8 cellular contexts compared by ENCODE assay signal in the genomic region with DNA sequence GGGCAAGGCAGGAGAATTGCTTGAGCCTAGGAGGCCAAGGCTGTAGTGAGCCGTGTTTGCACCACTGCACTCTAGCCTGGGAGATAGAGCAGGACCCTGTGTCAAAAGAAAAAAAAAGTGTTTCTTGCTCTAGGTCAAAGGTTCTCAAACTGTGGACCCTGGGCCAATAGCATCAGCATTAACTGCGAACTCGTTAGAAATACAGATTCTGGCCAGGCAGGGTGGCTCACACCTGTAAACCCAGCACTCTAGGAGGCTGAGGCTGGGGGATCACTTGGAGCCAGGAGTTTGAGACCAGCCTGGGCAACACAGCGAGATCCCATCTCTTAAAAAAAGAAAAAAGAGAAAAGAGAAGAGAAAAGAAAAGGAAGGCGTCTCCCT. TPM values are rescaled to one million over a fixed set of nuclear protein-coding genes. Genes with fewer than 3 reads are reported as not detected.
DNase-seq lines count a peak whose midpoint lies in the region; ATAC-seq and TF ChIP-seq lines count a peak whose summit lies in the region.

No MANE protein-coding gene starts in this region.

- H3K9me3 ChIP-seq in esophagus muscularis mucosa (no peaks in the 10 kb centered on the region), trophoblast cell (ENCODE audit: insufficient read depth, low read depth, low read length) (no peaks in the 10 kb centered on the region)

- H3K9me3 Mint-ChIP-seq in Calu3 (ENCODE audit: low read depth, unreplicated experiment): no peaks in the 10 kb centered on the region

- TF ChIP-seq CTCF in Calu3 (IDR thresholded peaks at IDR 0.05; ENCODE audit: unreplicated experiment) (no peak), RWPE1 (conservative IDR thresholded peaks at IDR 0.05; ENCODE audit: low read depth) (no peak), esophagus muscularis mucosa (IDR thresholded peaks at IDR 0.05) (no peak)

- no peak overlapping the region for H3K14ac ChIP-seq in trophoblast cell (ENCODE audit: low read length)

- H3K9ac ChIP-seq in trophoblast cell (ENCODE audit: low read length): no peak overlapping the region

- H3K27me3 Mint-ChIP-seq in Calu3 (ENCODE audit: unreplicated experiment): no peaks in the 10 kb centered on the region

- peaks cover 20% of the 10 kb centered on the region for H3K36me3 Mint-ChIP-seq in Calu3 (ENCODE audit: insufficient read depth, unreplicated experiment)

- H3K4me2 ChIP-seq in trophoblast cell (ENCODE audit: low read length): peak overlapping the region; percentile 83

- H3K79me2 ChIP-seq in trophoblast cell (ENCODE audit: control insufficient read depth, insufficient read depth, low read length, poor library complexity): no peaks in the 10 kb centered on the region

- peaks cover 3% of the 10 kb centered on the region for H3K79me1 ChIP-seq in trophoblast cell (ENCODE audit: low read length)

- no peak overlapping the region for H2AK5ac ChIP-seq in trophoblast cell (ENCODE audit: low read length)

- no peak overlapping the region for H4K8ac ChIP-seq in trophoblast cell (ENCODE audit: low read depth, low read length)

- H3K4me3 ChIP-seq in esophagus muscularis mucosa (peak overlapping the region; percentile 66 to 94 (median 78)), trophoblast cell (ENCODE audit: low read depth, low read length) (no peak overlapping the region)

- no peak overlapping the region for H4K91ac ChIP-seq in trophoblast cell (ENCODE audit: low read depth, low read length)

- CTCF ChIA-PET in Calu3 (lab: Charles Lee) (interaction anchor here (0.5 kb wide), 1 partner anchor 16 kb away, joined by 6 read pairs; no protein-coding TSS in a partner anchor), RWPE1 (lab: Yijun Ruan, JAX) (no interaction called here)

- ATAC-seq in HG02884 (IDR thresholded peaks at IDR 0.05; ENCODE audit: unreplicated experiment) (no peak), HG02938 (IDR thresholded peaks at IDR 0.05; ENCODE audit: unreplicated experiment) (no peak)

- peak overlapping the region; percentile 66 for H3K27ac Mint-ChIP-seq in Calu3 (ENCODE audit: unreplicated experiment)

- no peak overlapping the region for H4K12ac ChIP-seq in trophoblast cell (ENCODE audit: low read depth, low read length)

- POLR2A ChIA-PET in RWPE1 (lab: Yijun Ruan, JAX; ENCODE audit: low non-redundant PET): no interaction called here

- H3K27ac ChIP-seq in RWPE1 (peak overlapping the region; percentile 87), esophagus muscularis mucosa (replicated peaks in 1 of 4) (peak overlapping the region; percentile 73 to 83 (median 78)), trophoblast cell (ENCODE audit: low read depth, low read length) (no peak overlapping the region)

- H3K23ac ChIP-seq in trophoblast cell (ENCODE audit: low read length): no peak overlapping the region

- H2BK120ac ChIP-seq in trophoblast cell (ENCODE audit: insufficient read depth, low read length, poor library complexity): no peak overlapping the region

- H3K27me3 ChIP-seq in esophagus muscularis mucosa: no peaks in the 10 kb centered on the region
- H3K27me3 ChIP-seq in trophoblast cell (ENCODE audit: insufficient read depth, low read length): no peaks in the 10 kb centered on the region

- DNase-seq in Calu3: no peak
- DNase-seq in RWPE1 (ENCODE audit: low spot score): no peak
- DNase-seq in esophagus muscularis mucosa (ENCODE audit: extremely low spot score): no peak
- DNase-seq in trophoblast cell: no peak
- DNase-seq in midbrain (lab: John Stamatoyannopoulos, UW): no peak
- no peak for DNase-seq in COR-L47 (lab: John Stamatoyannopoulos, UW)

- H2BK12ac ChIP-seq in trophoblast cell (ENCODE audit: low read length): no peak overlapping the region

- peaks cover 8% of the 10 kb centered on the region for H3K4me1 Mint-ChIP-seq in Calu3 (ENCODE audit: low read depth, unreplicated experiment)

- peak overlapping the region; percentile 90 for H3K4me3 Mint-ChIP-seq in Calu3 (ENCODE audit: low read depth, unreplicated experiment)

- intact Hi-C loops in Calu3 (cut with micrococcal nuclease; ENCODE audit: unreplicated experiment) (no loop called here), esophagus muscularis mucosa (cut with DNase I) (loop anchor here (10.0 kb wide), 1 partner anchor 99 kb away; a partner anchor contains a TSS)

- no TSS peak for BruUV-seq in Calu3 (replicated peaks; lab: Mats Ljungman, UMichigan)

- H3K18ac ChIP-seq in trophoblast cell (ENCODE audit: low read length): no peak overlapping the region

- no peak overlapping the region for H3K4ac ChIP-seq in trophoblast cell (ENCODE audit: low read depth, low read length)

- H3K36me3 ChIP-seq in esophagus muscularis mucosa: peaks cover 0 to 10% (median 7%) of the 10 kb centered on the region in 4 donors
- no peaks in the 10 kb centered on the region for H3K36me3 ChIP-seq in trophoblast cell (ENCODE audit: control insufficient read depth in 1 of 2, insufficient read depth in 2 of 2, low read length in 2 of 2)

- H2BK5ac ChIP-seq in trophoblast cell (ENCODE audit: low read depth, low read length, poor library complexity): no peak overlapping the region

- no peak for TF ChIP-seq EP300 in esophagus muscularis mucosa (IDR thresholded peaks at IDR 0.05)

- H2AFZ ChIP-seq in trophoblast cell (ENCODE audit: insufficient read depth, low read length, poor library complexity): no peak overlapping the region

- peaks cover 22 to 51% (median 49%) of the 10 kb centered on the region in 4 donors for H3K4me1 ChIP-seq in esophagus muscularis mucosa
- peaks cover 7% of the 10 kb centered on the region in 2 experiments for H3K4me1 ChIP-seq in trophoblast cell (ENCODE audit: control insufficient read depth in 1 of 2, insufficient read depth in 2 of 2, low read length in 2 of 2)

- WGBS in esophagus muscularis mucosa: 39% methylated on average over 5 of the region's 5 CpGs
- WGBS in trophoblast cell (ENCODE audit: extremely low coverage, insufficient coverage, insufficient read length): no CpG with 5 or more reads among the region's 5 CpGs

- no peak for TF ChIP-seq POLR2A in esophagus muscularis mucosa (IDR thresholded peaks at IDR 0.05; ENCODE audit: low read depth)

RNA-seq across cellular contexts. Expression of a gene that starts 0.9 kb away (rescaled TPM):
- total RNA-seq in Calu3 (2022): 2.4 and 2.8 TPM in 2 replicates
- 1 to 10 TPM; 5.4 to 7.6 (median 5.8) TPM for total RNA-seq in esophagus muscularis mucosa
- 4.1 and 4.7 TPM in 2 replicates for polyA plus RNA-seq in trophoblast cell (2013)

RNA-seq across cellular contexts. Expression of a gene that starts 22.3 kb away (rescaled TPM):
- total RNA-seq in Calu3 (2022): 26.9 and 34.9 TPM in 2 replicates
- 10 to 100 TPM; 11.6 to 27.4 (median 17.0) TPM for total RNA-seq in esophagus muscularis mucosa
- 15.1 and 15.4 TPM in 2 replicates for polyA plus RNA-seq in trophoblast cell (2013)

RNA-seq across cellular contexts. Expression of a gene that starts 51.7 kb away (rescaled TPM):
- 83.5 and 92.6 TPM in 2 replicates for total RNA-seq in Calu3 (2022)
- 100 to 1,000 TPM in 1 of 4 donors, 10 to 100 TPM in 3; 49.4 to 106 (median 70.2) TPM for total RNA-seq in esophagus muscularis mucosa
- 51.7 and 53.1 TPM in 2 replicates for polyA plus RNA-seq in trophoblast cell (2013)
